Comparison of ENCODE assay signal across 7 cellular contexts in genomic region chr10:13891542-13892431, GRCh38.
DNase-seq lines count a peak whose midpoint lies in the region; ATAC-seq, FAIRE-seq and TF ChIP-seq lines count a peak whose summit lies in the region.

No MANE protein-coding gene starts in this region.

- BruUV-seq in endothelial cell of umbilical vein (replicated peaks; lab: Mats Ljungman, UMichigan) = no TSS peak

- no peaks in the 10 kb centered on the region for H4K20me1 ChIP-seq in endothelial cell of umbilical vein (replicated peaks; ENCODE audit: control insufficient read depth, extremely low read depth, insufficient read depth, low read length)

- no peak for FAIRE-seq in endothelial cell of umbilical vein (lab: Jason Lieb, UNC)

- H3K9me1 ChIP-seq in endothelial cell of umbilical vein (replicated peaks; ENCODE audit: control insufficient read depth, extremely low read depth, insufficient read depth, low read length) = no peaks in the 10 kb centered on the region

- TF ChIP-seq POLR2A in endothelial cell of umbilical vein (IDR thresholded peaks at IDR 0.05; ENCODE audit: low read depth, low read length) = peak; percentile 24

- peak overlapping the region; percentile 68 for H3K27ac ChIP-seq in SJCRH30
- H3K27ac ChIP-seq in endothelial cell of umbilical vein (ENCODE audit: insufficient read depth, low read depth, low read length) = peak overlapping the region; percentile 93

- H3K36me3 ChIP-seq in SJCRH30 (no peaks in the 10 kb centered on the region), endothelial cell of umbilical vein (ENCODE audit: control insufficient read depth in 2 of 2, extremely low read depth in 1 of 2, insufficient read depth in 2 of 2, low read length in 2 of 2) (peaks cover 0 to under 1% of the 10 kb centered on the region in 2 experiments)

- H3K79me2 ChIP-seq in endothelial cell of umbilical vein (ENCODE audit: control insufficient read depth, insufficient read depth, low read length) = peaks cover 71% of the 10 kb centered on the region

- POLR2A ChIA-PET in endothelial cell of umbilical vein (lab: Charles Lee) = interaction anchor here (0.7 to 2.6 kb wide), 2 partner anchors 9 to 99 kb away, joined by 5 to 12 read pairs; no protein-coding TSS in a partner anchor

- H3K4me3 ChIP-seq in GM12875 (ENCODE audit: low read depth, low read length) (peak overlapping the region; percentile 58), SJCRH30 (peak overlapping the region; percentile 65), endothelial cell of umbilical vein (replicated peaks in 1 of 3; ENCODE audit: insufficient read depth in 1 of 3, low read depth in 1 of 3, low read length in 3 of 3) (peak overlapping the region; percentile 74 to 88 (median 78))

- DNase-seq in SJCRH30 (peak in 1 of 2 experiments; percentile 38), endothelial cell of umbilical vein (ENCODE audit: low read depth, low spot score) (peak; percentile 43), myocyte (ENCODE audit: low read depth) (peak; percentile 31), AML-193 (lab: John Stamatoyannopoulos, UW) (no peak)
- no peak for DNase-seq in activated effector memory CD4-positive, alpha-beta T cell treated with anti-CD3 and anti-CD28 coated beads, Interleukin-2, amount 50 U/mL, for 16 hours

- H3K9ac ChIP-seq in endothelial cell of umbilical vein (replicated peaks; ENCODE audit: extremely low read depth, insufficient read depth, low read length) = peak overlapping the region; percentile 98

- H3K4me1 ChIP-seq in SJCRH30 (peaks cover 3% of the 10 kb centered on the region), endothelial cell of umbilical vein (ENCODE audit: control insufficient read depth, extremely low read depth, insufficient read depth, low read length) (peaks cover 60% of the 10 kb centered on the region)

- ATAC-seq in HG03469 (IDR thresholded peaks at IDR 0.05; ENCODE audit: unreplicated experiment) = no peak

- no peaks in the 10 kb centered on the region for H3K27me3 ChIP-seq in SJCRH30
- H3K27me3 ChIP-seq in endothelial cell of umbilical vein (ENCODE audit: control insufficient read depth in 2 of 2, insufficient read depth in 2 of 2, low read length in 2 of 2) = no peaks in the 10 kb centered on the region

- no peaks in the 10 kb centered on the region for H3K9me3 ChIP-seq in SJCRH30 (replicated peaks)
- H3K9me3 ChIP-seq in endothelial cell of umbilical vein (replicated peaks; ENCODE audit: control insufficient read depth, insufficient read depth, low read length) = no peaks in the 10 kb centered on the region

- H3K4me2 ChIP-seq in endothelial cell of umbilical vein (ENCODE audit: insufficient read depth, low read length) = peak overlapping the region; percentile 95

- intact Hi-C loops in endothelial cell of umbilical vein (cut with micrococcal nuclease) = loop anchor here (2.0 to 5.0 kb wide), 6 partner anchors 53 to 207 kb away; no protein-coding TSS in a partner anchor

- dilution Hi-C loops in endothelial cell of umbilical vein (cut with MboI; ENCODE audit: extremely low pct_ligation_motif_present, low sequenced_read_pairs) = no loop called here

- no peak overlapping the region for H2AFZ ChIP-seq in endothelial cell of umbilical vein (ENCODE audit: low read depth, low read length)

- TF ChIP-seq CTCF in GM12875 (IDR thresholded peaks at IDR 0.05; ENCODE audit: borderline replicate concordance, insufficient read depth, low read depth, low read length) (no peak), endothelial cell of umbilical vein (IDR thresholded peaks at IDR 0.05; ENCODE audit: extremely low read depth in 1 of 2, insufficient read depth in 1 of 2, low read depth in 1 of 2, low read length in 2 of 2) (no peak)

- CTCF ChIA-PET in endothelial cell of umbilical vein (lab: Charles Lee) = interaction anchor here (2.6 to 2.7 kb wide), 2 partner anchors 105 to 202 kb away, joined by 7 to 13 read pairs; no protein-coding TSS in a partner anchor

TF ChIP-seq in endothelial cell of umbilical vein, 7 proteins besides CTCF, POLR2A, EP300 and RAD21:
- TF ChIP-seq JUN (IDR thresholded peaks at IDR 0.05; ENCODE audit: borderline replicate concordance, insufficient read depth, insufficient read length, low read depth) = no peak
- TF ChIP-seq MAX (IDR thresholded peaks at IDR 0.05; ENCODE audit: insufficient read depth, insufficient read length) = no peak
- TF ChIP-seq POLR2AphosphoS5 (IDR thresholded peaks at IDR 0.05; ENCODE audit: insufficient read depth, low read depth, low read length) = peak; percentile 62
- no peak for TF ChIP-seq GATA2 (IDR thresholded peaks at IDR 0.05; ENCODE audit: insufficient read depth, insufficient read length, low read depth, low read length)
- TF ChIP-seq FOS (IDR thresholded peaks at IDR 0.05; ENCODE audit: borderline replicate concordance, insufficient read depth, low read length) = no peak

Comparison
In these comparisons a context has a peak if more than half of its experiments do, and no peak if none do; other contexts are left out.
1. DNase-seq: peak in endothelial cell of umbilical vein (single experiment) and myocyte (single experiment); none in activated effector memory CD4-positive, alpha-beta T cell treated with anti-CD3 and anti-CD28 coated beads, Interleukin-2, amount 50 U/mL, for 16 hours (single experiment) and AML-193 (0 of 2).
2. Peak in every context shown above with its lines, with median percentiles within 50 percentile points of each other: H3K4me3 ChIP-seq.